In the genomic region with DNA sequence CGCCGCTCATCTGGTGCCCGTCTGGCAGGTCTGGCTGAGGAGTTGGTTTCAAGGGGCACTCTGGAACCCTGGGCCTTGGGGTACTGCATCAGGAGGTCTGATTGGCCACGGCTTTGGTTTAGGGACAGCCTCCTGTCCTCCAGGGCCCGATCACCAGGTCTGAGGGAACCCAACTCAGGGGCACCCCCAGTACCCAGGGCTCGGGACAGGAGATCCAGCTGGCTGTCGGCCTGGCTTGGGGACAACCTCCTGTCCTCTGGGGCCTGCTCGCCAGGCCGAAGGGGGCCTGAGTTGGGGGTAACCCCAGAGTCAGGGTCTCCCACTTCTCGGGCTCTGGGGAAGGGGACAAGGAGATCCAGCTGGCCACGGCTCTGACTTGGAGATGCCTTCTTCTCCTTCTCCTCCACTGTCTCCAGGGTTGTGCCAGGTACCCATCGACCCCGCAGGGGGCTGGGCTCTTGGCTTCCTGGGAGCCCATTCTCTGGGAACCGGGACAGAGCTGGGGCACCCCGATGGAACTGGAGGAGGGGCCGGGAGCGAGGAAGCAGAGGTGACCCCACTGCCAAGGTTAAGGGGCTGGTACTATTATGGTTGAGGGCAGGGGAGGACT, we compare ENCODE assay signal across 26 cellular contexts. TPM values are rescaled to one million over a fixed set of nuclear protein-coding genes. Genes with fewer than 3 reads are reported as not detected.
"Had no signal": no experiment of that assay in that cellular context is flagged by ENCODE, and none has a peak within 500 bp of the region (broad histone marks: within the 10 kb centered on the region; RNA-seq: fewer than 3 reads in every experiment).

No MANE protein-coding gene starts in this region.

- H3K27ac ChIP-seq: coronary artery, left lung, lower lobe of right lung, sigmoid colon, testis, tibial nerve, upper lobe of right lung, vagina had no signal

- H3K36me3 Mint-ChIP-seq: natural killer cell treated with Interleukin-12 subunit alpha and Interleukin-12 subunit beta and Interleukin-15 and Interleukin-18, amount 100 ng/mL, for 72 hours had no signal

- DNase-seq: effector CD4-positive, alpha-beta T cell; endodermal cell; foreskin melanocyte; head of caudate nucleus; hippocampal formation; lower lobe of right lung; midbrain; stimulated activated CD4-positive, alpha-beta T cell treated with anti-CD3 and anti-CD28 coated beads, Interleukin-2, amount 100 ng/mL, for 24 hours; stimulated activated CD4-positive, alpha-beta T cell treated with anti-CD3 and anti-CD28 coated beads, Interleukin-4, amount 100 ng/mL, for 4 hours; stimulated activated naive B cell treated with anti-CD40 and anti-IgM and Interleukin-4, amounts not matched to agents 10 μg/mL and 1 μg/mL and 100 μg/mL, for 72 hours; stimulated activated naive CD8-positive, alpha-beta T cell treated with anti-CD3 and anti-CD28 coated beads, Interleukin-15, amount 100 ng/mL, for 72 hours; testis; upper lobe of right lung had no signal

- H3K9me3 Mint-ChIP-seq: endodermal cell; memory B cell; natural killer cell treated with Interleukin-12 subunit alpha and Interleukin-12 subunit beta and Interleukin-15 and Interleukin-18, amount 100 ng/mL, for 72 hours; stimulated activated naive B cell treated with anti-CD40 and anti-IgM and Interleukin-4, amounts not matched to agents 10 μg/mL and 1 μg/mL and 100 μg/mL, for 72 hours; stimulated activated naive CD8-positive, alpha-beta T cell treated with anti-CD3 and anti-CD28 coated beads, Interleukin-15, amount 100 ng/mL, for 72 hours had no signal

- H3K27me3 ChIP-seq: testis, tibial nerve, upper lobe of right lung, vagina had no signal

- H3K4me3 Mint-ChIP-seq: memory B cell; stimulated activated naive B cell treated with anti-CD40 and anti-IgM and Interleukin-4, amounts not matched to agents 10 μg/mL and 1 μg/mL and 100 μg/mL, for 72 hours; stimulated activated naive CD8-positive, alpha-beta T cell treated with anti-CD3 and anti-CD28 coated beads, Interleukin-15, amount 100 ng/mL, for 72 hours had no signal

- H3K27me3 Mint-ChIP-seq: natural killer cell treated with Interleukin-12 subunit alpha and Interleukin-12 subunit beta and Interleukin-15 and Interleukin-18, amount 100 ng/mL, for 72 hours had no signal

- ATAC-seq: left lung; lower lobe of right lung; natural killer cell treated with Interleukin-12 subunit alpha and Interleukin-12 subunit beta and Interleukin-15 and Interleukin-18, amount 100 ng/mL, for 72 hours; stimulated activated naive B cell treated with anti-CD40 and anti-IgM and Interleukin-4, amounts not matched to agents 10 μg/mL and 1 μg/mL and 100 μg/mL, for 72 hours; stimulated activated naive CD8-positive, alpha-beta T cell treated with anti-CD3 and anti-CD28 coated beads, Interleukin-15, amount 100 ng/mL, for 72 hours; upper lobe of right lung had no signal

- H3K4me3 ChIP-seq: coronary artery, left lung, lower lobe of right lung, sigmoid colon, skin epidermis, testis, tibial nerve, upper lobe of right lung, vagina had no signal

- H3K27ac Mint-ChIP-seq: endodermal cell; stimulated activated naive B cell treated with anti-CD40 and anti-IgM and Interleukin-4, amounts not matched to agents 10 μg/mL and 1 μg/mL and 100 μg/mL, for 72 hours; stimulated activated naive CD8-positive, alpha-beta T cell treated with anti-CD3 and anti-CD28 coated beads, Interleukin-15, amount 100 ng/mL, for 72 hours had no signal

- FAIRE-seq: endothelial cell of umbilical vein, islet of Langerhans had no signal

- H3K9me3 ChIP-seq: left lung, lower lobe of right lung, sigmoid colon, testis, tibial nerve, upper lobe of right lung, vagina had no signal

- H3K36me3 ChIP-seq: sigmoid colon, tibial nerve, vagina had no signal

RNA-seq across cellular contexts. Expression of gene FAM83C, which starts 5.2 kb away (rescaled TPM):
- total RNA-seq: dermis microvascular lymphatic vessel endothelial cell, endodermal cell, endothelial cell of umbilical vein, left lung, lower lobe of right lung, pulmonary artery endothelial cell, sigmoid colon, subcutaneous adipose tissue, tibial nerve, upper lobe of right lung had no signal
- polyA plus RNA-seq: endothelial cell of umbilical vein had no signal
